In genomic region chr12:75482636-75483035, GRCh38 we compare ENCODE assay signal across 9 cellular contexts. TPM values are rescaled to one million over a fixed set of nuclear protein-coding genes. Genes with fewer than 3 reads are reported as not detected.
DNase-seq lines count a peak whose midpoint lies in the region; FAIRE-seq and TF ChIP-seq lines count a peak whose summit lies in the region.
"Had no signal": no experiment of that assay in that cellular context is flagged by ENCODE, and none has a peak within 500 bp of the region (broad histone marks: within the 10 kb centered on the region; RNA-seq: fewer than 3 reads in every experiment).

No MANE protein-coding gene starts in this region.

- H3K27me3 Mint-ChIP-seq in activated T-cell treated with anti-CD3 and anti-CD28 coated beads, Interleukin-2, amount 50 U/mL, for 24 hours: no peaks in the 10 kb centered on the region

- 0 out of 2 replicates have a peak overlapping the region, but pooled peaks have one; percentile 30 for H2BK12ac ChIP-seq in H1 (ENCODE audit: low read depth, low read length)

- POLR2A ChIA-PET in H1 (lab: Charles Lee; ENCODE audit: partially characterized antibody): no interaction called here

- no peak for DNase-seq in activated T-cell treated with anti-CD3 and anti-CD28 coated beads, Interleukin-2, amount 50 U/mL, for 24 hours
- no peak for DNase-seq in activated T-cell treated with anti-CD3 and anti-CD28 coated beads, Interleukin-2, amount 50 U/mL, for 1 hour
- DNase-seq in MG63: no peak
- DNase-seq in H1 (ENCODE audit: low read depth in 1 of 2, low spot score in 2 of 2): no peak
- no peak for DNase-seq in stomach
- DNase-seq in nucleus accumbens (lab: John Stamatoyannopoulos, UW): no peak
- DNase-seq in GOT3 (lab: John Stamatoyannopoulos, UW): no peak
- no peak for DNase-seq in Kasumi-1 (lab: John Stamatoyannopoulos, UW)
- DNase-seq: NCI-H524 had no signal

- no peak overlapping the region for H3K4me2 ChIP-seq in H1 (ENCODE audit: insufficient read depth in 1 of 2, low read depth in 2 of 2, low read length in 2 of 2)

- CTCF ChIA-PET in H1 (lab: Charles Lee; ENCODE audit: partially characterized antibody): interaction anchor here (1.4 to 3.9 kb wide), 7 partner anchors 7 to 151 kb away, joined by 3 to 40 read pairs (median 18); no protein-coding TSS in a partner anchor

- no peak overlapping the region for H2AK5ac ChIP-seq in H1 (ENCODE audit: low read depth, low read length)

- H3K4me3 ChIP-seq in MG63 (peak overlapping the region; percentile 61), H1 (ENCODE audit: extremely low read depth in 1 of 4, insufficient read depth in 2 of 4, low read depth in 3 of 4, low read length in 4 of 4) (no peak overlapping the region), stomach (peak overlapping the region; percentile 44 to 48 (median 46))

- no peak overlapping the region for H2BK15ac ChIP-seq in H1 (ENCODE audit: low read length)

- TF ChIP-seq RAD21 in H1 (IDR thresholded peaks at IDR 0.05 in 1 of 2, conservative IDR thresholded peaks at IDR 0.05 in 1 of 2; ENCODE audit: low read depth in 2 of 2, low read length in 2 of 2): no peak

- H2BK5ac ChIP-seq in H1 (ENCODE audit: low read depth, low read length): no peak overlapping the region

- H3K4me1 ChIP-seq in H1 (replicated peaks in 1 of 4; ENCODE audit: control insufficient read depth in 3 of 4, insufficient read depth in 4 of 4, low read length in 3 of 4) (peaks cover 0 to 11% (median 5%) of the 10 kb centered on the region in 4 experiments; a peak in 5 of 7 replicates), stomach (peaks cover 0 to 43% (median 16%) of the 10 kb centered on the region in 4 donors)

- H3K4me3 Mint-ChIP-seq in activated T-cell treated with anti-CD3 and anti-CD28 coated beads, Interleukin-2, amount 50 U/mL, for 24 hours: peak overlapping the region; percentile 85

- H3K9me3 ChIP-seq in MG63 (no peaks in the 10 kb centered on the region), H1 (ENCODE audit: insufficient read depth in 2 of 2, low read depth in 1 of 2, low read length in 1 of 2) (no peaks in the 10 kb centered on the region), stomach (no peaks in the 10 kb centered on the region)

- 91% methylated on average over 4 of the region's 4 CpGs; no CpG with 5 or more reads in 1 of the 2 experiments for WGBS in H1 (ENCODE audit: extremely low coverage in 1 of 2, insufficient coverage in 1 of 2, insufficient read length in 1 of 2, insufficient replicate concordance in 2 of 2, low coverage in 1 of 2, low lambda C conversion rate in 2 of 2, missing lambda C conversion rate in 1 of 2), 2 experiments
- 20 to 52% (median 36%) methylated on average over 4 of the region's 4 CpGs for WGBS in stomach, 5 donors

- no peaks in the 10 kb centered on the region for H3K79me2 ChIP-seq in H1 (ENCODE audit: control insufficient read depth in 1 of 2, insufficient read depth in 2 of 2, low read length in 2 of 2)

- H3K4me1 Mint-ChIP-seq in activated T-cell treated with anti-CD3 and anti-CD28 coated beads, Interleukin-2, amount 50 U/mL, for 24 hours (ENCODE audit: low read depth): peaks cover 92% of the 10 kb centered on the region

- H3K27ac ChIP-seq in H1 (ENCODE audit: low read depth, low read length) (no peak overlapping the region), stomach (peak overlapping the region in 4 of 5 donors; percentile 30 to 86 (median 85))

- no peak overlapping the region for H3K4ac ChIP-seq in H1 (replicated peaks; ENCODE audit: insufficient read length, low read depth, low read length)

- no peak overlapping the region for H4K5ac ChIP-seq in H1 (ENCODE audit: insufficient read length, low read depth, low read length)

- H3K36me3 ChIP-seq in MG63 (peaks cover 54% of the 10 kb centered on the region), H1 (ENCODE audit: control insufficient read depth in 2 of 4, insufficient read depth in 4 of 4, low read length in 3 of 4) (no peaks in the 10 kb centered on the region), stomach (peaks cover 0 to 6% (median 0%) of the 10 kb centered on the region in 4 donors)

- no peaks in the 10 kb centered on the region for H3K9me3 Mint-ChIP-seq in activated T-cell treated with anti-CD3 and anti-CD28 coated beads, Interleukin-2, amount 50 U/mL, for 24 hours

- TF ChIP-seq CTCF in H1 (IDR thresholded peaks at IDR 0.05; ENCODE audit: control extremely low read depth in 1 of 3, insufficient read depth in 1 of 3, low read depth in 1 of 3, low read length in 3 of 3) (no peak), stomach (IDR thresholded peaks at IDR 0.05) (no peak)

- peak overlapping the region; percentile 88 for H3K27ac Mint-ChIP-seq in activated T-cell treated with anti-CD3 and anti-CD28 coated beads, Interleukin-2, amount 50 U/mL, for 24 hours

- H4K91ac ChIP-seq in H1 (replicated peaks; ENCODE audit: insufficient read length, low read length): no peak overlapping the region

- no peak overlapping the region for H3K56ac ChIP-seq in H1 (replicated peaks; ENCODE audit: insufficient read length, low read depth, low read length)

- no peak overlapping the region for H3K18ac ChIP-seq in H1 (ENCODE audit: extremely low read depth, low read length)

- no peak overlapping the region for H3K23ac ChIP-seq in H1 (ENCODE audit: insufficient read length)

- no peaks in the 10 kb centered on the region for H4K20me1 ChIP-seq in H1 (replicated peaks in 1 of 2; ENCODE audit: control insufficient read depth in 1 of 2, insufficient read depth in 2 of 2, low read length in 2 of 2)

- H3K79me1 ChIP-seq in H1 (ENCODE audit: low read depth, low read length): no peaks in the 10 kb centered on the region

- H3K27me3 ChIP-seq in MG63 (no peaks in the 10 kb centered on the region), H1 (replicated peaks in 1 of 4; ENCODE audit: control insufficient read depth in 3 of 4, extremely low read depth in 1 of 4, insufficient read depth in 3 of 4, low read length in 3 of 4) (no peaks in the 10 kb centered on the region), stomach (no peaks in the 10 kb centered on the region)

- TF ChIP-seq POLR2A in H1 (IDR thresholded peaks at IDR 0.05; ENCODE audit: control extremely low read depth in 1 of 2, low read depth in 2 of 2, low read length in 2 of 2): no peak
- no peak for TF ChIP-seq POLR2A in stomach (IDR thresholded peaks at IDR 0.05)

- no peak overlapping the region for H2BK20ac ChIP-seq in H1 (ENCODE audit: low read length)

- H3K14ac ChIP-seq in H1 (ENCODE audit: insufficient read length): no peak overlapping the region

- peaks cover 28% of the 10 kb centered on the region for H3K36me3 Mint-ChIP-seq in activated T-cell treated with anti-CD3 and anti-CD28 coated beads, Interleukin-2, amount 50 U/mL, for 24 hours (ENCODE audit: low read depth)

- intact Hi-C loops in stomach (cut with DNase I; ENCODE audit: low total_unique reads): no loop called here

- H2AFZ ChIP-seq in H1 (ENCODE audit: low read length): no peak overlapping the region

- H2BK120ac ChIP-seq in H1 (replicated peaks; ENCODE audit: low read depth, low read length): no peak overlapping the region

- no peak overlapping the region for H3K9ac ChIP-seq in H1 (replicated peaks in 1 of 4; ENCODE audit: extremely low read depth in 1 of 4, low read depth in 3 of 4, low read length in 3 of 4)

- TF ChIP-seq EP300 in H1 (IDR thresholded peaks at IDR 0.05; ENCODE audit: borderline replicate concordance in 1 of 2, low read depth in 2 of 2, low read length in 2 of 2) (no peak), stomach (IDR thresholded peaks at IDR 0.05) (no peak)

- FAIRE-seq in H1 (lab: Jason Lieb, UNC): no peak

- no peaks in the 10 kb centered on the region for H3K23me2 ChIP-seq in H1 (ENCODE audit: low read depth, low read length)

- no peak overlapping the region for H4K8ac ChIP-seq in H1 (ENCODE audit: extremely low read depth, insufficient read depth, low read length)

TF ChIP-seq in H1, 55 proteins besides CTCF, POLR2A, EP300 and RAD21 (continues in another document):
- TF ChIP-seq RNF2 (IDR thresholded peaks at IDR 0.05; ENCODE audit: borderline replicate concordance, low read depth, low read length, missing control alignments, poor library complexity, severe bottlenecking) (no peak), HDAC2 (IDR thresholded peaks at IDR 0.05; ENCODE audit: borderline replicate concordance in 1 of 2, low read depth in 2 of 2, low read length in 2 of 2) (no peak), KDM5A (IDR thresholded peaks at IDR 0.05; ENCODE audit: low read length) (no peak), NANOG (IDR thresholded peaks at IDR 0.05; ENCODE audit: insufficient read depth, low read depth, low read length, poor library complexity, severe bottlenecking) (no peak), CHD1 (IDR thresholded peaks at IDR 0.05; ENCODE audit: low read depth, low read length) (no peak), ASH2L (IDR thresholded peaks at IDR 0.05; ENCODE audit: low read length) (no peak), SIX5 (IDR thresholded peaks at IDR 0.05; ENCODE audit: low read depth, low read length) (no peak)

RNA-seq across cellular contexts. Expression of gene GLIPR1, which starts 2.1 kb away (rescaled TPM):
- total RNA-seq in MG63 (2014; rRNA removed; shearing (Covaris generic); ENCODE audit: low replicate concordance): 99.6 and 103 TPM in 2 replicates
- 1.5 and 1.7 TPM in 2 replicates for total RNA-seq in H1 (2021; fragmentation: NEBNext Ultra II Directional; extraction: Animal tissue kit (Norgen Biotek cat#: 25700))
- polyA plus RNA-seq in H1 (2011; rRNA removed) (0.09 and 0.23 TPM in 2 replicates), stomach (1 to 10 TPM; 3.2 to 4.6 (median 4.4) TPM)
- polyA plus RNA-seq in H1 (2011; cell fraction: cytosol; rRNA removed): 0.10 TPM
- polyA plus RNA-seq in H1 (2011; cell fraction: nucleus; rRNA removed): 0.44 TPM
- 0.16 to 1.0 TPM (median 0.30 TPM) in 4 replicates for polyA plus RNA-seq in H1 (2012, experiment 1 of 2)
- polyA plus RNA-seq in H1 (2012, experiment 2 of 2): 0.09 TPM
- 1.3 TPM for polyA plus RNA-seq in H1 (2013, experiment 1 of 2)
- polyA plus RNA-seq in H1 (2013, experiment 2 of 2): 1.2 TPM
- 0.47 and 0.63 TPM in 2 replicates for polyA minus RNA-seq in H1 (2011; rRNA and poly(A)+ RNA removed)
- polyA minus RNA-seq in H1 (2011; cell fraction: cytosol; rRNA and poly(A)+ RNA removed): not detected
- 0.90 TPM for polyA minus RNA-seq in H1 (2011; cell fraction: nucleus; rRNA and poly(A)+ RNA removed)
- total RNA-seq in stomach: 1 to 10 TPM in 4 of 5 donors, under 1 TPM in 1; 0.87 to 9.0 (median 5.4) TPM

RNA-seq across cellular contexts. Expression of gene KRR1, which starts 28.8 kb away (rescaled TPM):
- 30.3 and 40.2 TPM in 2 replicates for total RNA-seq in MG63 (2014; rRNA removed; shearing (Covaris generic); ENCODE audit: low replicate concordance)
- total RNA-seq in H1 (2021; fragmentation: NEBNext Ultra II Directional; extraction: Animal tissue kit (Norgen Biotek cat#: 25700)): 73.8 and 80.1 TPM in 2 replicates
- 2.4 and 6.1 TPM in 2 replicates for polyA plus RNA-seq in H1 (2011; rRNA removed)
- 14.8 TPM for polyA plus RNA-seq in H1 (2011; cell fraction: cytosol; rRNA removed)
- 5.5 TPM for polyA plus RNA-seq in H1 (2011; cell fraction: nucleus; rRNA removed)
- 27.4 to 58.4 TPM (median 34.9 TPM) in 4 replicates for polyA plus RNA-seq in H1 (2012, experiment 1 of 2)
- polyA plus RNA-seq in H1 (2012, experiment 2 of 2): 2.4 TPM
- polyA plus RNA-seq in H1 (2013, experiment 1 of 2): 98.9 TPM
- 94.1 TPM for polyA plus RNA-seq in H1 (2013, experiment 2 of 2)
- polyA minus RNA-seq in H1 (2011; rRNA and poly(A)+ RNA removed): 23.0 and 34.1 TPM in 2 replicates
- polyA minus RNA-seq in H1 (2011; cell fraction: cytosol; rRNA and poly(A)+ RNA removed): 12.3 TPM
- polyA minus RNA-seq in H1 (2011; cell fraction: nucleus; rRNA and poly(A)+ RNA removed): 65.3 TPM
- 10 to 100 TPM in 3 of 5 donors, 1 to 10 TPM in 2; 7.2 to 45.5 (median 10.3) TPM for total RNA-seq in stomach
- 10 to 100 TPM; 11.4 to 44.8 (median 14.7) TPM for polyA plus RNA-seq in stomach

Comparison
In these comparisons a context has a peak if more than half of its experiments do, and no peak if none do; other contexts are left out.
1. H3K4me3 ChIP-seq: peak in MG63 (single experiment) and stomach (4 of 4); none in H1 (0 of 4).
2. RNA of gene GLIPR1, which starts 2.1 kb away (total RNA-seq): 99.6 to 103 TPM in MG63; 0.87 to 9.0 TPM in stomach and 1.5 to 1.7 TPM in H1; every median in the first group is over 10 times any median in the second.